24 cellular contexts compared by ENCODE assay signal in the genomic region with DNA sequence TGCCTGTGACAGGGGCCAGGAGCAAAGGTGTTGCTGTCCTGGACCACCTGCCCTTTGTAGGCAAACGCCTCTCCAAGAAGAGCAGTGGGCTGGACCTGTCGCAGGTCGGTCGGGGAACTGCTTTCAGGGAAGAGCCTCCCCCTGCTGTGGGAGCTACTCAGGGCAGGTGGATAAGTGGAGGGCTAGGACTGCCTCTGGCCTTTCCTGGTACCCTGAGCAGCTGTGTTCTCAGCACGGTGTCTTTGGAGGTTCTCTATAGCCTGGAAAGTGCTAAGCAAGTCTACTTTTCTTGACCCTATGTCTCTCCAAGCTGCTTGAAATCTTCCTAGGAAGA.
"Had no signal": no experiment of that assay in that cellular context is flagged by ENCODE, and none has a peak within 500 bp of the region (broad histone marks: within the 10 kb centered on the region; RNA-seq: fewer than 3 reads in every experiment).

No MANE protein-coding gene starts in this region.

- H3K4me1 ChIP-seq: adrenal gland, body of pancreas, uterus had no signal

- H3K27me3 Mint-ChIP-seq: natural killer cell treated with Interleukin-12 subunit alpha and Interleukin-12 subunit beta and Interleukin-15 and Interleukin-18, amount 100 ng/mL, for 72 hours had no signal

- H3K9me3 ChIP-seq: adrenal gland, body of pancreas, mucosa of descending colon, spleen, uterus had no signal

- H3K4me3 Mint-ChIP-seq: activated CD4-positive, alpha-beta T cell treated with anti-CD3 and anti-CD28 coated beads for 36 hours; activated naive CD4-positive, alpha-beta T cell treated with anti-CD3 and anti-CD28 coated beads for 36 hours; activated naive CD8-positive, alpha-beta T cell treated with anti-CD3 and anti-CD28 coated beads for 36 hours; activated T-helper 1 cell treated with anti-CD3 and anti-CD28 coated beads, Interleukin-12 subunit alpha, Interleukin-12 subunit beta, Interleukin-2, Interleukin-4 antibody, amounts not matched to agents 30 ng/mL and 10 ng/mL and 1 ng/mL, durations not matched to agents 14 hours and 24 hours and 36 hours; natural killer cell treated with Interleukin-12 subunit alpha and Interleukin-12 subunit beta and Interleukin-15 and Interleukin-18, amount 100 ng/mL, for 72 hours; type B pancreatic cell had no signal

- H3K4me3 ChIP-seq: adrenal gland, body of pancreas, mucosa of descending colon, spleen, uterus had no signal

- H3K27me3 ChIP-seq: adrenal gland, body of pancreas, uterus had no signal

- H3K27ac ChIP-seq: adrenal gland, body of pancreas, epithelial cell of prostate, spleen, uterus had no signal

- H3K9me3 Mint-ChIP-seq: activated naive CD4-positive, alpha-beta T cell treated with anti-CD3 and anti-CD28 coated beads for 36 hours; activated naive CD8-positive, alpha-beta T cell treated with anti-CD3 and anti-CD28 coated beads for 36 hours; activated T-helper 1 cell treated with anti-CD3 and anti-CD28 coated beads, Interleukin-12 subunit alpha, Interleukin-12 subunit beta, Interleukin-2, Interleukin-4 antibody, amounts not matched to agents 30 ng/mL and 10 ng/mL and 1 ng/mL, durations not matched to agents 14 hours and 24 hours and 36 hours; natural killer cell treated with Interleukin-12 subunit alpha and Interleukin-12 subunit beta and Interleukin-15 and Interleukin-18, amount 100 ng/mL, for 72 hours; type B pancreatic cell had no signal

- H3K4me1 Mint-ChIP-seq: activated CD4-positive, alpha-beta T cell treated with anti-CD3 and anti-CD28 coated beads for 36 hours; activated naive CD8-positive, alpha-beta T cell treated with anti-CD3 and anti-CD28 coated beads for 36 hours had no signal

- H3K36me3 ChIP-seq: adrenal gland, spleen, uterus had no signal

- ATAC-seq: activated CD4-positive, alpha-beta T cell treated with anti-CD3 and anti-CD28 coated beads for 36 hours; body of pancreas; left cardiac atrium; left ventricle myocardium superior; mucosa of descending colon; natural killer cell treated with Interleukin-12 subunit alpha and Interleukin-12 subunit beta and Interleukin-15 and Interleukin-18, amount 100 ng/mL, for 72 hours; right cardiac atrium had no signal

- DNase-seq: activated CD4-positive, alpha-beta T cell treated with anti-CD3 and anti-CD28 coated beads for 36 hours; activated CD4-positive, alpha-beta T cell treated with anti-CD3 and anti-CD28 coated beads, Interleukin-2, amount 50 U/mL, for 4 hours; activated CD4-positive, CD25-positive, alpha-beta regulatory T cell; activated CD8-positive, alpha-beta memory T cell treated with anti-CD3 and anti-CD28 coated beads for 24 hours; activated effector memory CD4-positive, alpha-beta T cell treated with anti-CD3 and anti-CD28 coated beads, Interleukin-2, amount 50 U/mL, for 16 hours; activated naive CD4-positive, alpha-beta T cell treated with anti-CD3 and anti-CD28 coated beads for 36 hours; activated naive CD8-positive, alpha-beta T cell treated with anti-CD3 and anti-CD28 coated beads for 36 hours; adrenal gland; aorta; body of pancreas; dermis blood vessel endothelial cell; effector CD4-positive, alpha-beta T cell; left cardiac atrium; left ventricle myocardium superior; mucosa of descending colon; right cardiac atrium; spleen; stimulated activated naive CD4-positive, alpha-beta T cell treated with Interleukin-2 at 50 U/mL for 16 hours; T-helper 2 cell; uterus had no signal

- H3K27ac Mint-ChIP-seq: activated CD4-positive, alpha-beta T cell treated with anti-CD3 and anti-CD28 coated beads for 36 hours; activated naive CD4-positive, alpha-beta T cell treated with anti-CD3 and anti-CD28 coated beads for 36 hours; activated naive CD8-positive, alpha-beta T cell treated with anti-CD3 and anti-CD28 coated beads for 36 hours; activated T-helper 1 cell treated with anti-CD3 and anti-CD28 coated beads, Interleukin-12 subunit alpha, Interleukin-12 subunit beta, Interleukin-2, Interleukin-4 antibody, amounts not matched to agents 30 ng/mL and 10 ng/mL and 1 ng/mL, durations not matched to agents 14 hours and 24 hours and 36 hours; natural killer cell treated with Interleukin-12 subunit alpha and Interleukin-12 subunit beta and Interleukin-15 and Interleukin-18, amount 100 ng/mL, for 72 hours; type B pancreatic cell had no signal
